1 cellular context compared by ENCODE assay signal in genomic region chr5:138210985-138211384, GRCh38.
TF ChIP-seq lines count a peak whose summit lies in the region.

No MANE protein-coding gene starts in this region.

TF ChIP-seq in HepG2, 621 proteins besides CTCF, POLR2A, EP300 and RAD21:
- TF ChIP-seq PCBP1 (IDR thresholded peaks at IDR 0.05; ENCODE audit: borderline replicate concordance, low read depth, low read length) = no peak
- no peak for TF ChIP-seq PAF1 (CRISPR knock-in tag; IDR thresholded peaks at IDR 0.05)
- no peak for TF ChIP-seq RFXAP (CRISPR knock-in tag; IDR thresholded peaks at IDR 0.05; ENCODE audit: borderline replicate concordance)
- no peak for TF ChIP-seq SNRNP70 (IDR thresholded peaks at IDR 0.05; ENCODE audit: low read depth, low read length)
- TF ChIP-seq AHDC1 (CRISPR knock-in tag; IDR thresholded peaks at IDR 0.05; ENCODE audit: borderline replicate concordance) = no peak
- TF ChIP-seq HNRNPL (IDR thresholded peaks at IDR 0.05; ENCODE audit: low read depth, low read length) = no peak
